In the genomic region with DNA sequence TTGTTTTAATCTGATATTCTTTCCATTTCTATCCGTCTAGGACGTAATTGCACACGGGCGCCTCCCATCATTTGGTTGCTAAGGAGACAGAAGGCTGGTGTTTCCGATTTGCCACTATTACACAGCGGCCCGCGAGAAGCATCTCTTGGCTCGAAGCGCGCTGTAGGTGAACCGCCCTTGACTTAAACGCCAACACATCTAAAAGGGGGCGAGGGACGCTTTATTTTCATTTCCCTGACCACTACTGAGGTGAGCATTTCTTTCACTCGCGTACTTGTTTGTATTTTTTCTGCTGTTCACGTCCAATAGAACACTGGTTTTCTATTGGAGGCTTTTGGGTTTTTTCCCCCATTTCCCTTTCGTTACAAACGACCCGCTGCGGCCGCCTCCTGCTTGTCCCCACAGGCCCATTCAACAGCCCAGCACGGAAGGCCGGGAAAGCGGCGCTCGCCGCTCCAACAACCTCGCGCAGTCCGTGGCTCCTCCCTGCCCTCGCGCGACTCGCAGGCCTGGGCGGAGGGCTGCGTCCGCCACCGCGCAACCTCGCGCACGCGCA, we compare ENCODE assay signal across 8 cellular contexts. TPM values are rescaled to one million over a fixed set of nuclear protein-coding genes. Genes with fewer than 3 reads are reported as not detected.
DNase-seq lines count a peak whose midpoint lies in the region; ATAC-seq and TF ChIP-seq lines count a peak whose summit lies in the region.

No MANE protein-coding gene starts in this region.

- peak; percentile 57 for ATAC-seq in GM21447 (IDR thresholded peaks at IDR 0.05; ENCODE audit: unreplicated experiment)
- ATAC-seq in foreskin keratinocyte = peak; percentile 89

- H3K9me3 ChIP-seq in HUES64 (ENCODE audit: insufficient read depth, low read depth, low read length) = 0 out of 2 replicates have a peak, but pooled peaks cover 3% of the 10 kb centered on the region
- H3K9me3 ChIP-seq in tibial artery = no peaks in the 10 kb centered on the region

- H3K4me3 ChIP-seq in HUES64 (ENCODE audit: low read length) = peak overlapping the region; percentile 64
- H3K4me3 ChIP-seq in tibial artery = peak overlapping the region; percentile 57

- H3K36me3 ChIP-seq in HUES64 (ENCODE audit: insufficient read depth, low read length) (peaks cover 8% of the 10 kb centered on the region; the same call in 1 of the 2 replicates), tibial artery (no peaks in the 10 kb centered on the region)

- H3K27ac ChIP-seq in HUES64 (ENCODE audit: low read depth, low read length) (peak overlapping the region; percentile 6), foreskin keratinocyte (peak overlapping the region; percentile 43), tibial artery (peak overlapping the region; percentile 86)

- intact Hi-C loops in tibial artery (cut with DNase I; ENCODE audit: low total_unique reads) = no loop called here

- DNase-seq in DMS53 treated with DMSO at 0.1 percent for 48 hours (lab: John Stamatoyannopoulos, UW; ENCODE audit: unreplicated experiment) (peak; percentile 79), RKO (ENCODE audit: low spot score) (peak; percentile 75), foreskin keratinocyte (peak in 1 of 2 donors; percentile 72), nucleus accumbens (lab: John Stamatoyannopoulos, UW) (peak in 39 of 56 donors; percentile 22 to 79 (median 63)), tibial artery (peak in 1 of 2 donors; percentile 51)
- DNase-seq in activated effector memory CD4-positive, alpha-beta T cell treated with Interleukin-2 at 50 U/mL for 16 hours = peak; percentile 36

- TF ChIP-seq CTCF in foreskin keratinocyte (conservative IDR thresholded peaks at IDR 0.05) (no peak), tibial artery (IDR thresholded peaks at IDR 0.05) (no peak)

- H3K27me3 ChIP-seq in HUES64 (ENCODE audit: insufficient read depth, low read length) (peaks cover 3% of the 10 kb centered on the region; the same call in 1 of the 2 replicates), foreskin keratinocyte (no peaks in the 10 kb centered on the region), tibial artery (no peaks in the 10 kb centered on the region)

- WGBS in HUES64 = 2% methylated on average over 44 of the region's 45 CpGs

- H3K9ac ChIP-seq in HUES64 (ENCODE audit: low read depth, low read length) = peak overlapping the region; percentile 76

- H3K4me1 ChIP-seq in HUES64 (ENCODE audit: insufficient read depth, low read length) (peaks cover 25% of the 10 kb centered on the region), foreskin keratinocyte (peaks cover 21% of the 10 kb centered on the region), tibial artery (peaks cover 0 to 36% (median 18%) of the 10 kb centered on the region in 4 donors)

RNA-seq across cellular contexts. Expression of a gene that starts 0.5 kb away (rescaled TPM):
- 25.8 TPM for polyA plus RNA-seq in HUES64 (2013, experiment 1 of 2)
- 23.6 TPM for polyA plus RNA-seq in HUES64 (2013, experiment 2 of 2)
- 56.7 and 63.0 TPM in 2 replicates for total RNA-seq in foreskin keratinocyte
- 48.0 and 54.4 TPM in 2 replicates for polyA plus RNA-seq in foreskin keratinocyte

RNA-seq across cellular contexts. Expression of a gene that starts 14.0 kb away (rescaled TPM):
- 0.05 TPM for polyA plus RNA-seq in HUES64 (2013, experiment 1 of 2)
- polyA plus RNA-seq in HUES64 (2013, experiment 2 of 2) = 0.06 TPM
- 0.24 and 0.28 TPM in 2 replicates for total RNA-seq in foreskin keratinocyte
- polyA plus RNA-seq in foreskin keratinocyte = 0.08 and 0.09 TPM in 2 replicates

Comparison
In these comparisons a context has a peak if more than half of its experiments do, and no peak if none do; other contexts are left out.
1. H3K27ac ChIP-seq: peak in every context shown above with its lines; median percentile 86 in tibial artery; 43 in foreskin keratinocyte; 6 in HUES64.